ENCODE assay signal across 9 cellular contexts in genomic region chr5:67160985-67161384, GRCh38. TPM values are rescaled to one million over a fixed set of nuclear protein-coding genes. Genes with fewer than 3 reads are reported as not detected.
DNase-seq lines count a peak whose midpoint lies in the region; ATAC-seq and TF ChIP-seq lines count a peak whose summit lies in the region.
"Had no signal": no experiment of that assay in that cellular context is flagged by ENCODE, and none has a peak within 500 bp of the region (broad histone marks: within the 10 kb centered on the region; RNA-seq: fewer than 3 reads in every experiment).

No MANE protein-coding gene starts in this region.

- no peaks in the 10 kb centered on the region for H3K79me2 ChIP-seq in mesendoderm (ENCODE audit: control insufficient read depth, insufficient read depth, low read length)

- CTCF ChIA-PET in BJ (lab: Yijun Ruan, JAX): interaction anchor here (0.6 to 1.3 kb wide), 2 partner anchors 48 to 94 kb away, joined by 3 to 4 read pairs; no protein-coding TSS in a partner anchor

- no peak for TF ChIP-seq CTCF in BJ (IDR thresholded peaks at IDR 0.05; ENCODE audit: insufficient read depth, low read depth, low read length)

- H3K23ac ChIP-seq in mesendoderm (ENCODE audit: low read length): no peak overlapping the region

- no peak overlapping the region for H2BK5ac ChIP-seq in mesendoderm (ENCODE audit: low read length)

- H2AK5ac ChIP-seq in mesendoderm (ENCODE audit: low read length): no peak overlapping the region

- no peak overlapping the region for H3K56ac ChIP-seq in mesendoderm (ENCODE audit: low read length)

- H3K4me3 ChIP-seq in BJ (ENCODE audit: low read depth, low read length) (no peak overlapping the region), mesendoderm (ENCODE audit: low read length) (no peak overlapping the region)

- ATAC-seq in HG03175 (IDR thresholded peaks at IDR 0.05; ENCODE audit: unreplicated experiment) (no peak), GM18873 (IDR thresholded peaks at IDR 0.05; ENCODE audit: low FRiP score, unreplicated experiment) (no peak)

- H3K79me1 ChIP-seq in mesendoderm (ENCODE audit: low read length): no peaks in the 10 kb centered on the region

- H3K27me3 ChIP-seq in BJ (ENCODE audit: control insufficient read depth, insufficient read depth, low read length) (no peaks in the 10 kb centered on the region), mesendoderm (ENCODE audit: insufficient read depth, low read length, poor library complexity) (no peaks in the 10 kb centered on the region)
- H3K27me3 ChIP-seq: neutrophil had no signal

- no CpG with 5 or more reads among the region's 3 CpGs for WGBS in mesendoderm (ENCODE audit: extremely low coverage, insufficient coverage, low lambda C conversion rate)

- DNase-seq in BJ (ENCODE audit: low read depth) (peak; percentile 31), NCI-H226 (peak; percentile 43), amniotic epithelial cell (ENCODE audit: low read depth) (peak; percentile 39), mesendoderm (peak; percentile 27), C1 segment of cervical spinal cord (lab: John Stamatoyannopoulos, UW) (no peak), NCI-H1092 treated with DMSO at 0.1 percent for 48 hours (lab: John Stamatoyannopoulos, UW) (no peak)

- POLR2A ChIA-PET in BJ (lab: Charles Lee): no interaction called here

- no peak overlapping the region for H3K9ac ChIP-seq in mesendoderm (ENCODE audit: low read length)

- peaks cover 4% of the 10 kb centered on the region for H3K36me3 ChIP-seq in BJ (ENCODE audit: control insufficient read depth, insufficient read depth, low read length)
- H3K36me3 ChIP-seq in mesendoderm (ENCODE audit: control insufficient read depth, insufficient read depth, low read length): no peaks in the 10 kb centered on the region
- H3K36me3 ChIP-seq: neutrophil had no signal

- no peak overlapping the region for H3K27ac ChIP-seq in mesendoderm (ENCODE audit: low read depth, low read length)
- H3K27ac ChIP-seq: neutrophil had no signal

- H2BK120ac ChIP-seq in mesendoderm (ENCODE audit: low read depth, low read length): no peak overlapping the region

- H3K4me2 ChIP-seq in mesendoderm (ENCODE audit: low read length): no peak overlapping the region

- no peak overlapping the region for H4K8ac ChIP-seq in mesendoderm (ENCODE audit: low read depth, low read length)

- H2BK15ac ChIP-seq in mesendoderm (replicated peaks; ENCODE audit: low read depth): no peak overlapping the region

- H3K4ac ChIP-seq in mesendoderm (ENCODE audit: low read depth, low read length): no peak overlapping the region

- no peak overlapping the region for H3K18ac ChIP-seq in mesendoderm (ENCODE audit: low read length)

- no peaks in the 10 kb centered on the region for H3K4me1 ChIP-seq in mesendoderm (ENCODE audit: control insufficient read depth, low read depth, low read length)

- H4K5ac ChIP-seq in mesendoderm (ENCODE audit: low read length): no peak overlapping the region

RNA-seq across cellular contexts. Expression of gene CD180, which starts 35.6 kb away (rescaled TPM):
- polyA plus RNA-seq in BJ (2011; rRNA removed): not detected in 2 replicates
- not detected in 2 replicates for polyA minus RNA-seq in BJ (2011; rRNA and poly(A)+ RNA removed)
- not detected for polyA plus RNA-seq in mesendoderm (2013, experiment 1 of 2)
- polyA plus RNA-seq in mesendoderm (2013, experiment 2 of 2): not detected

Comparison
In these comparisons a context has a peak if more than half of its experiments do, and no peak if none do; other contexts are left out.
1. DNase-seq: peak in BJ (single experiment), NCI-H226 (single experiment), amniotic epithelial cell (single experiment) and mesendoderm (single experiment); none in C1 segment of cervical spinal cord (0 of 14) and NCI-H1092 treated with DMSO at 0.1 percent for 48 hours (single experiment).